In the genomic region with DNA sequence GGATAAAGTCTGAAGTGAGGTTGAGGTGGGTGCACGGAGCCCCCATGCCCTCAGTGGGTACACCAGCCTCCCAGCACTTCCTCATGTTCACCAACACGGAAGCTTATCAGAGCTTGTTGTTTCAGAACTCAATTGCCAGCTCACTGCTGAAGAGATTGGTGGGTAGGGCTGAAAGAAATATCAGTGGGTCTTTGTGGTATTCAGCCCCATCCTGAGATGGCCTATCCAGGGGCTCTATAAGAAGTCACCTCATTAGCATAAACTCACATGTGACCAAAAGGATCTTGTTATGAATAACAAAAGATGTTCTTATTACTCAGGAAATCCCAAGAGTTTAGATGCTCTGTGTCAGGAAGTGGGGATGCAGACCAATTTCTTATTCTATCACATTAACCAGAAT, we compare ENCODE assay signal across 20 cellular contexts.
DNase-seq lines count a peak whose midpoint lies in the region; ATAC-seq lines count a peak whose summit lies in the region.
"Had no signal": no experiment of that assay in that cellular context is flagged by ENCODE, and none has a peak within 500 bp of the region (broad histone marks: within the 10 kb centered on the region; RNA-seq: fewer than 3 reads in every experiment).

No MANE protein-coding gene starts in this region.

- peak; percentile 20 for DNase-seq in iPS-NIHi11 (ENCODE audit: low spot score)
- DNase-seq in NAMALWA (ENCODE audit: low spot score) = no peak
- no peak for DNase-seq in ecto neural progenitor cell (ENCODE audit: low spot score)
- DNase-seq: COR-L47, DMS 273 treated with DMSO at 0.1 percent for 48 hours, DND-41, GOT3, NCI-H1436, NCI-H1930, NCI-H526, PC-3, RPMI8226, SHP77 treated with DMSO at 0.1 percent for 48 hours, SK-N-SH had no signal

- ATAC-seq in GM18861 (IDR thresholded peaks at IDR 0.05; ENCODE audit: unreplicated experiment) (peak; percentile 51), GM19468 (IDR thresholded peaks at IDR 0.05; ENCODE audit: extremely low read depth, unreplicated experiment) (peak; percentile 11), HG02981 (IDR thresholded peaks at IDR 0.05; ENCODE audit: unreplicated experiment) (peak; percentile 49), GM21526 (IDR thresholded peaks at IDR 0.05; ENCODE audit: low FRiP score, unreplicated experiment) (no peak), GM21360 (IDR thresholded peaks at IDR 0.05; ENCODE audit: unreplicated experiment) (no peak)
- ATAC-seq: HCT116, PC-3 had no signal

Comparison
In these comparisons a context has a peak if more than half of its experiments do, and no peak if none do; other contexts are left out.
1. ATAC-seq: peak in GM18861 (single experiment), GM19468 (single experiment) and HG02981 (single experiment); none in GM21526 (single experiment) and GM21360 (single experiment).